Comparison of ENCODE assay signal across 28 cellular contexts in genomic region chr1:85322655-85323054, GRCh38. TPM values are rescaled to one million over a fixed set of nuclear protein-coding genes. Genes with fewer than 3 reads are reported as not detected.
DNase-seq lines count a peak whose midpoint lies in the region; ATAC-seq, FAIRE-seq and TF ChIP-seq lines count a peak whose summit lies in the region.
"Had no signal": no experiment of that assay in that cellular context is flagged by ENCODE, and none has a peak within 500 bp of the region (broad histone marks: within the 10 kb centered on the region; RNA-seq: fewer than 3 reads in every experiment).

No MANE protein-coding gene starts in this region.

- H3K9ac ChIP-seq in GM23248 (0 out of 2 replicates have a peak overlapping the region, but pooled peaks have one; percentile 21), keratinocyte (ENCODE audit: control insufficient read depth, extremely low read depth, insufficient read depth, low read length) (no peak overlapping the region)
- H3K9ac ChIP-seq: neural progenitor cell had no signal

- BruUV-seq in Panc1 (replicated peaks; lab: Mats Ljungman, UMichigan), result no TSS peak

- H3K36me3 ChIP-seq in GM23248 (ENCODE audit: low read depth), result peaks cover 15% of the 10 kb centered on the region
- H3K36me3 ChIP-seq in Panc1 (ENCODE audit: control insufficient read depth, insufficient read depth, low read length), result peaks cover 5% of the 10 kb centered on the region; the same call in 1 of the 2 replicates
- no peaks in the 10 kb centered on the region for H3K36me3 ChIP-seq in keratinocyte (ENCODE audit: control insufficient read depth in 2 of 2, extremely low read depth in 1 of 2, insufficient read depth in 2 of 2, low read length in 2 of 2)
- H3K36me3 ChIP-seq: neural progenitor cell had no signal

- H3K27ac ChIP-seq in GM23248 (peak overlapping the region; percentile 99), Panc1 (ENCODE audit: low read length) (peak overlapping the region; percentile 23; the same call in 1 of the 2 replicates), keratinocyte (ENCODE audit: control insufficient read depth, insufficient read depth, low read length) (peak overlapping the region; percentile 10)
- H3K27ac ChIP-seq: neural progenitor cell, right lobe of liver had no signal

- H3K9me2 ChIP-seq in GM23248 (ENCODE audit: insufficient read depth), result no peaks in the 10 kb centered on the region

- H3K9me1 ChIP-seq in keratinocyte (ENCODE audit: control insufficient read depth, extremely low read depth, insufficient read depth, low read length), result no peaks in the 10 kb centered on the region

- H3K4me1 Mint-ChIP-seq in endothelial cell (ENCODE audit: unreplicated experiment), result peaks cover 29% of the 10 kb centered on the region
- peaks cover 12% of the 10 kb centered on the region for H3K4me1 Mint-ChIP-seq in stimulated activated memory B cell treated with anti-CD40 and anti-IgM and Interleukin-4, amounts not matched to agents 10 μg/mL and 1 μg/mL and 100 μg/mL, for 72 hours

- no peak overlapping the region for H3K4me2 ChIP-seq in GM23248 (ENCODE audit: unreplicated experiment)
- no peak overlapping the region for H3K4me2 ChIP-seq in keratinocyte (ENCODE audit: control insufficient read depth, extremely low read depth, insufficient read depth, low read depth, low read length)
- H3K4me2 ChIP-seq: neural progenitor cell had no signal

- FAIRE-seq in keratinocyte (lab: Jason Lieb, UNC), result no peak
- FAIRE-seq: endometrium, GM18507, HTR-8/SVneo had no signal

- H3K79me2 ChIP-seq in GM23248 (ENCODE audit: insufficient read depth) (peaks cover 69% of the 10 kb centered on the region), keratinocyte (ENCODE audit: control insufficient read depth, insufficient read depth, low read length) (no peaks in the 10 kb centered on the region)

- TF ChIP-seq CTCF in Panc1 (IDR thresholded peaks at IDR 0.05) (no peak), choroid plexus epithelial cell (conservative IDR thresholded peaks at IDR 0.05; ENCODE audit: low read depth, low read length) (no peak), keratinocyte (optimal IDR thresholded peaks at IDR 0.05 in 1 of 3, IDR thresholded peaks at IDR 0.05 in 1 of 3, conservative IDR thresholded peaks at IDR 0.05 in 1 of 3; ENCODE audit: extremely low read depth in 1 of 3, insufficient read depth in 2 of 3, low read length in 3 of 3) (no peak), endothelial cell (IDR thresholded peaks at IDR 0.05; ENCODE audit: unreplicated experiment) (no peak)

- peaks cover 96% of the 10 kb centered on the region for H3F3A ChIP-seq in GM23248 (ENCODE audit: insufficient read depth)

- peaks cover 2% of the 10 kb centered on the region for H3K27me3 Mint-ChIP-seq in endothelial cell (ENCODE audit: unreplicated experiment)
- no peaks in the 10 kb centered on the region for H3K27me3 Mint-ChIP-seq in stimulated activated memory B cell treated with anti-CD40 and anti-IgM and Interleukin-4, amounts not matched to agents 10 μg/mL and 1 μg/mL and 100 μg/mL, for 72 hours
- H3K27me3 Mint-ChIP-seq: memory B cell had no signal

- no peak overlapping the region for H3K27ac Mint-ChIP-seq in endothelial cell (ENCODE audit: unreplicated experiment)
- H3K27ac Mint-ChIP-seq in stimulated activated memory B cell treated with anti-CD40 and anti-IgM and Interleukin-4, amounts not matched to agents 10 μg/mL and 1 μg/mL and 100 μg/mL, for 72 hours, result no peak overlapping the region
- H3K27ac Mint-ChIP-seq: activated CD4-positive, alpha-beta memory T cell treated with anti-CD3 and anti-CD28 coated beads for 36 hours; dendritic cell treated with granulocyte-macrophage colony-stimulating factor and Interleukin-4, amounts not matched to agents 40 ng/mL and 50 ng/mL, for 4 days; memory B cell; neural progenitor cell; stimulated activated naive B cell treated with anti-CD40 and anti-IgM and Interleukin-4, amounts not matched to agents 10 μg/mL and 1 μg/mL and 100 μg/mL, for 72 hours had no signal

- intact Hi-C loops in Panc1 (cut with micrococcal nuclease; ENCODE audit: unreplicated experiment), result no loop called here

- peak; percentile 71 for DNase-seq in GM23248
- DNase-seq in Panc1 (ENCODE audit: low read depth, low spot score), result no peak
- DNase-seq in choroid plexus epithelial cell (ENCODE audit: low read depth), result peak; percentile 46
- no peak for DNase-seq in keratinocyte (ENCODE audit: low read depth, low spot score)
- DNase-seq in stimulated activated CD4-positive, alpha-beta T cell treated with anti-CD3 and anti-CD28 coated beads, Interleukin-2, amount 100 ng/mL, for 24 hours, result no peak
- DNase-seq in endothelial cell (ENCODE audit: low spot score), result no peak
- DNase-seq in iPS-NIHi7 (ENCODE audit: extremely low spot score), result no peak
- DNase-seq: activated CD4-positive, alpha-beta memory T cell treated with anti-CD3 and anti-CD28 coated beads for 36 hours; activated CD8-positive, alpha-beta memory T cell treated with anti-CD3 and anti-CD28 coated beads, Interleukin-2, amount 50 U/mL, for 48 hours; activated naive CD4-positive, alpha-beta T cell treated with anti-CD3 and anti-CD28 coated beads, Interleukin-2, amount 50 U/mL, for 16 hours; amygdala; COR-L47; DMS79; KBM-7; NCI-H1436 treated with DMSO at 0.1 percent for 48 hours; NCI-H2171; NCI-H524; right lobe of liver; SIG-M5; stimulated activated CD4-positive, alpha-beta T cell treated with anti-CD3 and anti-CD28 coated beads, Interleukin-4, amount 100 ng/mL, for 4 hours; stimulated activated naive B cell treated with anti-CD40 and anti-IgM and Interleukin-4, amounts not matched to agents 10 μg/mL and 1 μg/mL and 100 μg/mL, for 72 hours had no signal

- no peaks in the 10 kb centered on the region for H3K9me3 ChIP-seq in GM23248 (ENCODE audit: low read depth)
- no peaks in the 10 kb centered on the region for H3K9me3 ChIP-seq in Panc1 (ENCODE audit: control insufficient read depth, insufficient read depth, low read depth, low read length)
- H3K9me3 ChIP-seq in keratinocyte (ENCODE audit: control insufficient read depth, low read depth, low read length), result no peaks in the 10 kb centered on the region
- H3K9me3 ChIP-seq: right lobe of liver had no signal

- H3K4me3 Mint-ChIP-seq in endothelial cell (ENCODE audit: unreplicated experiment), result no peak overlapping the region
- no peak overlapping the region for H3K4me3 Mint-ChIP-seq in stimulated activated memory B cell treated with anti-CD40 and anti-IgM and Interleukin-4, amounts not matched to agents 10 μg/mL and 1 μg/mL and 100 μg/mL, for 72 hours
- H3K4me3 Mint-ChIP-seq: activated CD4-positive, alpha-beta memory T cell treated with anti-CD3 and anti-CD28 coated beads for 36 hours; dendritic cell treated with granulocyte-macrophage colony-stimulating factor and Interleukin-4, amounts not matched to agents 40 ng/mL and 50 ng/mL, for 4 days; memory B cell; neural progenitor cell; stimulated activated naive B cell treated with anti-CD40 and anti-IgM and Interleukin-4, amounts not matched to agents 10 μg/mL and 1 μg/mL and 100 μg/mL, for 72 hours had no signal

- no peak overlapping the region for H2AFZ ChIP-seq in GM23248
- no peak overlapping the region for H2AFZ ChIP-seq in keratinocyte (ENCODE audit: control insufficient read depth, low read length)
- H2AFZ ChIP-seq: neural progenitor cell had no signal

- no peaks in the 10 kb centered on the region for H3K27me3 ChIP-seq in GM23248 (replicated peaks; ENCODE audit: insufficient read depth)
- no peaks in the 10 kb centered on the region for H3K27me3 ChIP-seq in Panc1 (ENCODE audit: control insufficient read depth, insufficient read depth, low read length)
- H3K27me3 ChIP-seq in keratinocyte (ENCODE audit: control insufficient read depth, extremely low read depth, insufficient read depth, low read length), result no peaks in the 10 kb centered on the region
- H3K27me3 ChIP-seq: neural progenitor cell, right lobe of liver had no signal

- CTCF ChIA-PET in Panc1 (lab: Charles Lee), result interaction anchor here (0.6 kb wide), 1 partner anchor 16 kb away, joined by 4 read pairs; no protein-coding TSS in a partner anchor

- no peaks in the 10 kb centered on the region for H4K20me1 ChIP-seq in GM23248 (ENCODE audit: insufficient read depth)
- no peaks in the 10 kb centered on the region for H4K20me1 ChIP-seq in keratinocyte (ENCODE audit: control insufficient read depth, extremely low read depth, insufficient read depth, low read length)

- in situ Hi-C loops in GM23248 (cut with MboI), result no loop called here
- in situ Hi-C loops in Panc1 (cut with HindIII; ENCODE audit: low pct_unique_long_range_greater_than_20kb, low sequenced_read_pairs), result loop anchor here (25.0 kb wide), 1 partner anchor 365 kb away; no protein-coding TSS in a partner anchor

- POLR2A ChIA-PET in Panc1 (lab: Charles Lee), result interaction anchor here (0.8 kb wide), 1 partner anchor 9 kb away, joined by 3 read pairs; no protein-coding TSS in a partner anchor

- H3K36me3 Mint-ChIP-seq in endothelial cell (ENCODE audit: low read depth, unreplicated experiment), result no peaks in the 10 kb centered on the region
- peaks cover 15% of the 10 kb centered on the region for H3K36me3 Mint-ChIP-seq in stimulated activated memory B cell treated with anti-CD40 and anti-IgM and Interleukin-4, amounts not matched to agents 10 μg/mL and 1 μg/mL and 100 μg/mL, for 72 hours
- H3K36me3 Mint-ChIP-seq: activated CD4-positive, alpha-beta memory T cell treated with anti-CD3 and anti-CD28 coated beads for 36 hours had no signal

- 0 to 3% methylated on average over 2 of the region's 2 CpGs for WGBS in GM23248 (ENCODE audit: low coverage in 1 of 2, low lambda C conversion rate in 2 of 2, missing lambda C conversion rate in 2 of 2), 2 experiments

- H3K4me3 ChIP-seq in GM23248, result no peak overlapping the region
- no peak overlapping the region for H3K4me3 ChIP-seq in Panc1 (ENCODE audit: low read depth in 2 of 2, low read length in 2 of 2)
- no peak overlapping the region for H3K4me3 ChIP-seq in choroid plexus epithelial cell (ENCODE audit: low read depth, low read length)
- no peak overlapping the region for H3K4me3 ChIP-seq in keratinocyte (ENCODE audit: control insufficient read depth in 2 of 3, extremely low read depth in 1 of 3, insufficient read depth in 2 of 3, low read depth in 1 of 3, low read length in 3 of 3)
- H3K4me3 ChIP-seq: neural progenitor cell, right lobe of liver had no signal

- dilution Hi-C loops in keratinocyte (cut with MboI; ENCODE audit: extremely low pct_ligation_motif_present, low sequenced_read_pairs), result no loop called here

- no peak for ATAC-seq in Panc1
- ATAC-seq in stimulated activated memory B cell treated with anti-CD40 and anti-IgM and Interleukin-4, amounts not matched to agents 10 μg/mL and 1 μg/mL and 100 μg/mL, for 72 hours, result no peak
- ATAC-seq: right lobe of liver; stimulated activated naive B cell treated with anti-CD40 and anti-IgM and Interleukin-4, amounts not matched to agents 10 μg/mL and 1 μg/mL and 100 μg/mL, for 72 hours had no signal

- H3K4me1 ChIP-seq in GM23248 (ENCODE audit: insufficient read depth), result peaks cover 87% of the 10 kb centered on the region
- H3K4me1 ChIP-seq in Panc1 (ENCODE audit: control insufficient read depth, insufficient read depth, low read length), result peaks cover 34% of the 10 kb centered on the region
- H3K4me1 ChIP-seq in keratinocyte (ENCODE audit: control insufficient read depth, extremely low read depth, insufficient read depth, low read length), result peaks cover 60% of the 10 kb centered on the region
- H3K4me1 ChIP-seq: neural progenitor cell had no signal

- no peaks in the 10 kb centered on the region for H3K9me3 Mint-ChIP-seq in endothelial cell (ENCODE audit: unreplicated experiment)
- H3K9me3 Mint-ChIP-seq in stimulated activated memory B cell treated with anti-CD40 and anti-IgM and Interleukin-4, amounts not matched to agents 10 μg/mL and 1 μg/mL and 100 μg/mL, for 72 hours, result no peaks in the 10 kb centered on the region
- H3K9me3 Mint-ChIP-seq: activated CD4-positive, alpha-beta memory T cell treated with anti-CD3 and anti-CD28 coated beads for 36 hours; dendritic cell treated with granulocyte-macrophage colony-stimulating factor and Interleukin-4, amounts not matched to agents 40 ng/mL and 50 ng/mL, for 4 days; memory B cell; neural progenitor cell; stimulated activated naive B cell treated with anti-CD40 and anti-IgM and Interleukin-4, amounts not matched to agents 10 μg/mL and 1 μg/mL and 100 μg/mL, for 72 hours had no signal

RNA-seq across cellular contexts. Expression of gene BCL10, which starts 46.2 kb away (rescaled TPM):
- total RNA-seq in GM23248 (2014; rRNA removed; shearing (Covaris generic)), result 45.5 and 51.4 TPM in 2 replicates
- polyA plus RNA-seq in GM23248 (2016; fragmentation: Nextera tagmentation; extraction: Ambion mirVana), result 70.7 and 74.2 TPM in 2 replicates
- total RNA-seq in Panc1 (2021; ENCODE audit: unreplicated experiment), result 69.9 TPM
- polyA plus RNA-seq in Panc1 (2012; ENCODE audit: insufficient read length), result 32.8 TPM
- polyA plus RNA-seq in keratinocyte, result 11.4 to 22.4 TPM (median 19.7 TPM) in 3 replicates
- 98.8 TPM for polyA plus RNA-seq in keratinocyte (2011; ENCODE audit: low read depth)
- polyA plus RNA-seq in keratinocyte (2011; cell fraction: cytosol; rRNA removed), result 10.7 and 21.3 TPM in 2 replicates
- 14.1 and 16.6 TPM in 2 replicates for polyA plus RNA-seq in keratinocyte (2011; cell fraction: nucleus; rRNA removed)
- polyA plus RNA-seq in keratinocyte (2012; ENCODE audit: low replicate concordance), result 20.7 and 24.5 TPM in 2 replicates
- 10.6 to 20.8 TPM (median 14.6 TPM) in 3 replicates for polyA minus RNA-seq in keratinocyte
- polyA minus RNA-seq in keratinocyte (2011; cell fraction: cytosol; rRNA and poly(A)+ RNA removed), result 28.4 TPM
- 12.0 and 20.0 TPM in 2 replicates for polyA minus RNA-seq in keratinocyte (2011; cell fraction: nucleus; rRNA and poly(A)+ RNA removed)
- total RNA-seq in endothelial cell (ENCODE audit: unreplicated experiment), result 33.6 TPM

Comparison
In these comparisons a context has a peak if more than half of its experiments do, and no peak if none do; other contexts are left out.
1. DNase-seq: peak in GM23248 (single experiment) and choroid plexus epithelial cell (single experiment); none in Panc1 (single experiment), keratinocyte (single experiment), stimulated activated CD4-positive, alpha-beta T cell treated with anti-CD3 and anti-CD28 coated beads, Interleukin-2, amount 100 ng/mL, for 24 hours (0 of 2), endothelial cell (single experiment) and iPS-NIHi7 (single experiment).
2. H3K27ac ChIP-seq: peak in every context shown above with its lines; median percentile 99 in GM23248; 23 in Panc1; 10 in keratinocyte.